ENCODE assay signal across 8 cellular contexts in genomic region chr7:50534690-50535290, GRCh38. TPM values are rescaled to one million over a fixed set of nuclear protein-coding genes. Genes with fewer than 3 reads are reported as not detected.
A peak's percentile ranks its signal among the peaks of the same experiment; 100 is the strongest.
DNase-seq lines count a peak whose midpoint lies in the region; ATAC-seq, FAIRE-seq and TF ChIP-seq lines count a peak whose summit lies in the region.

No MANE protein-coding gene starts in this region.

- no peak for ATAC-seq in stimulated activated memory B cell treated with anti-CD40 and anti-IgM and Interleukin-4, amounts not matched to agents 10 μg/mL and 1 μg/mL and 100 μg/mL, for 72 hours

- H2BK5ac ChIP-seq in mesenchymal stem cell (ENCODE audit: low read depth, low read length, poor library complexity, severe bottlenecking): no peak overlapping the region

- DNase-seq in Caco-2 (peak; percentile 43 to 77), astrocyte (ENCODE audit: low read depth) (peak; percentile 99), mesenchymal stem cell (peak; percentile 99), frontal cortex (ENCODE audit: low spot score in 2 of 2) (no peak), DMS 273 (lab: John Stamatoyannopoulos, UW; ENCODE audit: unreplicated experiment) (no peak)
- no peak for DNase-seq in stimulated activated CD4-positive, alpha-beta T cell treated with anti-CD3 and anti-CD28 coated beads, Interleukin-12 subunit alpha, Interleukin-12 subunit beta, amount 100 ng/mL, for 4 hours

- H2BK120ac ChIP-seq in mesenchymal stem cell (ENCODE audit: low read depth, low read length): no peak overlapping the region

- peak overlapping the region in 1 of 2 experiments; percentile 96 for H2BK12ac ChIP-seq in mesenchymal stem cell (ENCODE audit: low read length in 2 of 2)

- H2AFZ ChIP-seq in Loucy (ENCODE audit: low read length): no peak overlapping the region
- peak overlapping the region; percentile 68 for H2AFZ ChIP-seq in astrocyte (ENCODE audit: low read depth, low read length)
- H2AFZ ChIP-seq in mesenchymal stem cell (ENCODE audit: low read depth, low read length): peak overlapping the region; percentile 49

- no peaks in the 10 kb centered on the region for H3F3A ChIP-seq in Loucy (ENCODE audit: low read depth)

- no peak overlapping the region for H2BK15ac ChIP-seq in mesenchymal stem cell (ENCODE audit: low read depth, poor library complexity, severe bottlenecking)

- intact Hi-C loops in Caco-2 (cut with micrococcal nuclease; ENCODE audit: unreplicated experiment): loop anchor here (2.0 kb wide), 2 partner anchors 42 to 58 kb away; no protein-coding TSS in a partner anchor

- H3K9me2 ChIP-seq in Loucy (replicated peaks; ENCODE audit: low read depth, low read length): no peaks in the 10 kb centered on the region

- H3K23ac ChIP-seq in mesenchymal stem cell (ENCODE audit: low read length in 2 of 2): no peak overlapping the region

- peak overlapping the region in 1 of 2 experiments; percentile 17 for H3K4ac ChIP-seq in mesenchymal stem cell (ENCODE audit: low read depth in 1 of 2, low read length in 2 of 2)

- POLR2A ChIA-PET in Caco-2 (lab: Charles Lee): interaction anchor here (1.9 kb wide), 1 partner anchor 31 kb away, joined by 8 read pairs; the partner anchor contains the start of gene DDC

- H3K4me3 Mint-ChIP-seq in Caco-2 (ENCODE audit: unreplicated experiment) (no peak overlapping the region), astrocyte (ENCODE audit: unreplicated experiment) (no peak overlapping the region)
- H3K4me3 Mint-ChIP-seq in stimulated activated memory B cell treated with anti-CD40 and anti-IgM and Interleukin-4, amounts not matched to agents 10 μg/mL and 1 μg/mL and 100 μg/mL, for 72 hours: no peak overlapping the region

- FAIRE-seq in astrocyte (lab: Jason Lieb, UNC) (peak; percentile 94), frontal cortex (lab: Jason Lieb, UNC) (no peak)

- H3K36me3 Mint-ChIP-seq in Caco-2 (ENCODE audit: insufficient read depth, unreplicated experiment) (peaks cover 36% of the 10 kb centered on the region), astrocyte (ENCODE audit: low read depth, unreplicated experiment) (no peaks in the 10 kb centered on the region)
- H3K36me3 Mint-ChIP-seq in stimulated activated memory B cell treated with anti-CD40 and anti-IgM and Interleukin-4, amounts not matched to agents 10 μg/mL and 1 μg/mL and 100 μg/mL, for 72 hours: no peaks in the 10 kb centered on the region

- H4K8ac ChIP-seq in mesenchymal stem cell (ENCODE audit: low read length): peak overlapping the region; percentile 0

- TF ChIP-seq CTCF in Caco-2 (IDR thresholded peaks at IDR 0.05; ENCODE audit: insufficient read depth in 1 of 2, low read depth in 1 of 2, low read length in 1 of 2, severe bottlenecking in 1 of 2, unreplicated experiment in 1 of 2) (no peak), Loucy (conservative IDR thresholded peaks at IDR 0.05; ENCODE audit: low read length) (peak; percentile 23; the same call in 1 of the 2 replicates), astrocyte (IDR thresholded peaks at IDR 0.05; ENCODE audit: insufficient read depth, low read depth, low read length) (no peak)

- H3K9ac ChIP-seq in Loucy (ENCODE audit: low read depth, low read length, poor library complexity, severe bottlenecking) (no peak overlapping the region), astrocyte (ENCODE audit: low read length) (peak overlapping the region; percentile 59), mesenchymal stem cell (ENCODE audit: low read length) (peak overlapping the region; percentile 52)

- peak overlapping the region in 1 of 2 experiments; percentile 44 for H3K18ac ChIP-seq in mesenchymal stem cell (ENCODE audit: low read depth in 1 of 2, low read length in 2 of 2)

- H3K4me3 ChIP-seq in Caco-2 (ENCODE audit: low read depth, low read length) (no peak overlapping the region), Loucy (ENCODE audit: low read length, poor library complexity, severe bottlenecking) (no peak overlapping the region), astrocyte (ENCODE audit: insufficient read depth, low read depth, low read length) (no peak overlapping the region), mesenchymal stem cell (ENCODE audit: insufficient read depth in 1 of 2, low read depth in 1 of 2, low read length in 2 of 2) (no peak overlapping the region)

- BruUV-seq in Caco-2 (replicated peaks; lab: Mats Ljungman, UMichigan): no TSS peak

- H3K36me3 ChIP-seq in Caco-2 (ENCODE audit: control insufficient read depth, insufficient read depth, low read length) (peaks cover 4% of the 10 kb centered on the region; the same call in 1 of the 2 replicates), Loucy (ENCODE audit: insufficient read depth, low read length) (no peaks in the 10 kb centered on the region), astrocyte (ENCODE audit: insufficient read depth, low read length) (no peaks in the 10 kb centered on the region), mesenchymal stem cell (ENCODE audit: control insufficient read depth in 1 of 2, insufficient read depth in 2 of 2, low read depth in 1 of 2, low read length in 2 of 2) (no peaks in the 10 kb centered on the region)

- peaks cover 61% of the 10 kb centered on the region for H3K4me1 ChIP-seq in Caco-2
- no peaks in the 10 kb centered on the region for H3K4me1 ChIP-seq in Loucy (ENCODE audit: insufficient read depth, low read length, poor library complexity, severe bottlenecking)
- peaks cover 26% of the 10 kb centered on the region for H3K4me1 ChIP-seq in astrocyte (ENCODE audit: insufficient read depth, low read length)
- peaks cover 11% of the 10 kb centered on the region for H3K4me1 ChIP-seq in mesenchymal stem cell (ENCODE audit: control insufficient read depth, insufficient read depth, low read depth, low read length)

- H3K27ac Mint-ChIP-seq in Caco-2 (ENCODE audit: unreplicated experiment) (peak overlapping the region; percentile 28), astrocyte (ENCODE audit: unreplicated experiment) (peak overlapping the region; percentile 98)
- no peak overlapping the region for H3K27ac Mint-ChIP-seq in stimulated activated memory B cell treated with anti-CD40 and anti-IgM and Interleukin-4, amounts not matched to agents 10 μg/mL and 1 μg/mL and 100 μg/mL, for 72 hours

- peak overlapping the region in 1 of 2 experiments; percentile 45 for H3K14ac ChIP-seq in mesenchymal stem cell (ENCODE audit: low read length in 2 of 2)

- peaks cover 5% of the 10 kb centered on the region for H3K9me3 ChIP-seq in Caco-2
- H3K9me3 ChIP-seq in Loucy (ENCODE audit: insufficient read depth, low read depth, low read length): no peaks in the 10 kb centered on the region
- no peaks in the 10 kb centered on the region for H3K9me3 ChIP-seq in astrocyte (ENCODE audit: insufficient read depth, low read depth, low read length)
- no peaks in the 10 kb centered on the region for H3K9me3 ChIP-seq in mesenchymal stem cell (ENCODE audit: control insufficient read depth, low read length)

- H3K27me3 ChIP-seq in Caco-2 (replicated peaks; ENCODE audit: control insufficient read depth, insufficient read depth, low read length) (no peaks in the 10 kb centered on the region), Loucy (ENCODE audit: insufficient read depth, low read length, poor library complexity, severe bottlenecking) (no peaks in the 10 kb centered on the region), astrocyte (ENCODE audit: insufficient read depth, low read length) (no peaks in the 10 kb centered on the region), mesenchymal stem cell (ENCODE audit: control insufficient read depth in 1 of 2, insufficient read depth in 1 of 2, low read length in 2 of 2) (peaks cover 0 to 10% of the 10 kb centered on the region in 2 experiments)

- peak overlapping the region; percentile 81 for H3K27ac ChIP-seq in astrocyte (ENCODE audit: low read depth, low read length)
- H3K27ac ChIP-seq in mesenchymal stem cell (ENCODE audit: low read length, poor library complexity, severe bottlenecking): no peak overlapping the region

- H4K20me1 ChIP-seq in Loucy (ENCODE audit: insufficient read depth, low read length, poor library complexity, severe bottlenecking): no peaks in the 10 kb centered on the region
- no peaks in the 10 kb centered on the region for H4K20me1 ChIP-seq in astrocyte (ENCODE audit: insufficient read depth, low read length)

- H3K79me2 ChIP-seq in Loucy (ENCODE audit: insufficient read depth, low read length) (no peaks in the 10 kb centered on the region), astrocyte (ENCODE audit: insufficient read depth, low read length) (no peaks in the 10 kb centered on the region)

- H3K4me1 Mint-ChIP-seq in Caco-2 (ENCODE audit: low read depth, unreplicated experiment) (peaks cover 32% of the 10 kb centered on the region), astrocyte (ENCODE audit: low read depth, unreplicated experiment) (peaks cover 25% of the 10 kb centered on the region)
- H3K4me1 Mint-ChIP-seq in stimulated activated memory B cell treated with anti-CD40 and anti-IgM and Interleukin-4, amounts not matched to agents 10 μg/mL and 1 μg/mL and 100 μg/mL, for 72 hours: peaks cover 6% of the 10 kb centered on the region

- WGBS in mesenchymal stem cell: 26% methylated on average over 12 of the region's 12 CpGs

- H3K4me2 ChIP-seq in Loucy (ENCODE audit: low read depth, low read length, poor library complexity, severe bottlenecking) (no peak overlapping the region), astrocyte (ENCODE audit: low read length) (peak overlapping the region; percentile 76), mesenchymal stem cell (ENCODE audit: low read length, poor library complexity, severe bottlenecking) (peak overlapping the region; percentile 4)

- CTCF ChIA-PET in Caco-2 (lab: Charles Lee): interaction anchor here (0.5 kb wide), 1 partner anchor 17 kb away, joined by 3 read pairs; no protein-coding TSS in a partner anchor

- H2AK5ac ChIP-seq in mesenchymal stem cell (ENCODE audit: low read length, severe bottlenecking): no peak overlapping the region

- H4K91ac ChIP-seq in mesenchymal stem cell (ENCODE audit: low read length): peak overlapping the region; percentile 1

- no peaks in the 10 kb centered on the region for H3K27me3 Mint-ChIP-seq in Caco-2 (ENCODE audit: insufficient read depth, unreplicated experiment)
- H3K27me3 Mint-ChIP-seq in astrocyte (ENCODE audit: low read depth, unreplicated experiment): peaks cover 16% of the 10 kb centered on the region
- peaks cover 10% of the 10 kb centered on the region for H3K27me3 Mint-ChIP-seq in stimulated activated memory B cell treated with anti-CD40 and anti-IgM and Interleukin-4, amounts not matched to agents 10 μg/mL and 1 μg/mL and 100 μg/mL, for 72 hours

- H3K9me3 Mint-ChIP-seq in Caco-2 (ENCODE audit: unreplicated experiment): no peaks in the 10 kb centered on the region
- no peaks in the 10 kb centered on the region for H3K9me3 Mint-ChIP-seq in astrocyte (ENCODE audit: unreplicated experiment)
- H3K9me3 Mint-ChIP-seq in stimulated activated memory B cell treated with anti-CD40 and anti-IgM and Interleukin-4, amounts not matched to agents 10 μg/mL and 1 μg/mL and 100 μg/mL, for 72 hours: no peaks in the 10 kb centered on the region

- no peaks in the 10 kb centered on the region for H3K79me1 ChIP-seq in mesenchymal stem cell (replicated peaks; ENCODE audit: low read length, poor library complexity, severe bottlenecking)

RNA-seq across cellular contexts. Expression of gene DDC, which starts 30.4 kb away (rescaled TPM):
- total RNA-seq in Caco-2 (2022) (75.9 and 87.0 TPM in 2 replicates), astrocyte (not detected in 2 replicates), frontal cortex (0.82 TPM)
- not detected for polyA plus RNA-seq in mesenchymal stem cell (2013, experiment 1 of 2)
- not detected for polyA plus RNA-seq in mesenchymal stem cell (2013, experiment 2 of 2)

Comparison
In these comparisons a context has a peak if more than half of its experiments do, and no peak if none do; other contexts are left out.
1. DNase-seq: peak in Caco-2 (2 of 2), astrocyte (single experiment) and mesenchymal stem cell (single experiment); none in frontal cortex (0 of 2), stimulated activated CD4-positive, alpha-beta T cell treated with anti-CD3 and anti-CD28 coated beads, Interleukin-12 subunit alpha, Interleukin-12 subunit beta, amount 100 ng/mL, for 4 hours (single experiment) and DMS 273 (single experiment).
2. RNA of gene DDC, which starts 30.4 kb away (total RNA-seq): 75.9 to 87.0 TPM in Caco-2; 0.82 TPM in frontal cortex (single experiment) and not detected in astrocyte; every median in the first group is over 10 times any median in the second.